8 cellular contexts compared by ENCODE assay signal in genomic region chr17:78724544-78724943, GRCh38. TPM values are rescaled to one million over a fixed set of nuclear protein-coding genes. Genes with fewer than 3 reads are reported as not detected.
DNase-seq lines count a peak whose midpoint lies in the region; ATAC-seq and TF ChIP-seq lines count a peak whose summit lies in the region.

No MANE protein-coding gene starts in this region.

- no peaks in the 10 kb centered on the region for H3K27me3 Mint-ChIP-seq in T-cell

- peaks cover 17% of the 10 kb centered on the region for H3K36me3 Mint-ChIP-seq in T-cell

- peak overlapping the region; percentile 62 to 80 (median 74) for H3K4me3 Mint-ChIP-seq in T-cell

- no peak overlapping the region for H3K9ac ChIP-seq in parathyroid adenoma

- H3K9me3 ChIP-seq in heart right ventricle (no peaks in the 10 kb centered on the region), parathyroid adenoma (ENCODE audit: control insufficient read depth, low read length) (no peaks in the 10 kb centered on the region)

- WGBS in heart right ventricle, 2 donors: 30 to 31% methylated on average over 5 of the region's 5 CpGs

- POLR2A ChIA-PET in T-cell (lab: Charles Lee): interaction anchor here in 1 of 2 donors (0.8 kb wide), 1 partner anchor 10 kb away, joined by 3 read pairs; no protein-coding TSS in a partner anchor

- no peak overlapping the region for H3K4me2 ChIP-seq in parathyroid adenoma (ENCODE audit: low read length)

- peaks cover 0 to 15% (median 0%) of the 10 kb centered on the region in 9 donors for H3K36me3 ChIP-seq in heart right ventricle
- no peaks in the 10 kb centered on the region for H3K36me3 ChIP-seq in parathyroid adenoma (ENCODE audit: control insufficient read depth, insufficient read depth, low read length)

- peaks cover 42% of the 10 kb centered on the region for H3K79me2 ChIP-seq in parathyroid adenoma

- DNase-seq in GM03348 (ENCODE audit: low spot score): peak; percentile 32
- peak in 1 of 34 experiments; percentile 5 for DNase-seq in T-cell
- peak in 1 of 2 donors; percentile 52 for DNase-seq in heart right ventricle
- DNase-seq in NCI-H146 treated with DMSO at 0.1 percent for 48 hours (lab: John Stamatoyannopoulos, UW; ENCODE audit: unreplicated experiment): no peak
- DNase-seq in H4 (ENCODE audit: low spot score): no peak
- no peak for DNase-seq in NCI-H146 (lab: John Stamatoyannopoulos, UW)

- H3K4me1 ChIP-seq in heart right ventricle: peaks cover 18 to 96% (median 71%) of the 10 kb centered on the region in 9 donors
- peaks cover 41% of the 10 kb centered on the region for H3K4me1 ChIP-seq in parathyroid adenoma

- H3K27ac ChIP-seq in heart right ventricle (peak overlapping the region in 5 of 10 donors; percentile 5 to 65 (median 49)), parathyroid adenoma (peak overlapping the region; percentile 88)

- intact Hi-C loops in heart right ventricle (cut with DNase I): loop anchor here in 1 of 10 donors (5.0 kb wide), 1 partner anchor 58 kb away; the partner anchor contains the start of gene CYTH1

- CTCF ChIA-PET in T-cell (lab: Charles Lee): interaction anchor here in 1 of 2 donors (2.0 kb wide), 1 partner anchor 9 kb away, joined by 7 read pairs; no protein-coding TSS in a partner anchor

- peaks cover 95 to 96% (median 95%) of the 10 kb centered on the region in 3 donors for H3K4me1 Mint-ChIP-seq in T-cell

- ATAC-seq in T-cell (replicated peaks in 1 of 4): no peak
- peak in 7 of 8 donors; percentile 26 to 78 (median 61) for ATAC-seq in heart right ventricle
- ATAC-seq in GM18511 (IDR thresholded peaks at IDR 0.05; ENCODE audit: unreplicated experiment): no peak

- H3K27me3 ChIP-seq in heart right ventricle: no peaks in the 10 kb centered on the region
- no peaks in the 10 kb centered on the region for H3K27me3 ChIP-seq in parathyroid adenoma (ENCODE audit: control insufficient read depth, insufficient read depth, low read length)

- peak overlapping the region; percentile 76 for H2AFZ ChIP-seq in parathyroid adenoma

- H3K27ac Mint-ChIP-seq in T-cell: peak overlapping the region; percentile 87 to 91

- no peaks in the 10 kb centered on the region for H3K9me3 Mint-ChIP-seq in T-cell

- TF ChIP-seq CTCF in heart right ventricle (IDR thresholded peaks at IDR 0.05): no peak
- TF ChIP-seq CTCF in parathyroid adenoma (IDR thresholded peaks at IDR 0.05): no peak

- H3K4me3 ChIP-seq in heart right ventricle (peak overlapping the region in 2 of 10 donors; percentile 6 to 7), parathyroid adenoma (ENCODE audit: low read depth, low read length) (no peak overlapping the region)

RNA-seq across cellular contexts. Expression of gene CYTH1, which starts 57.5 kb away (rescaled TPM):
- total RNA-seq in T-cell (100 to 1,000 TPM; 357 to 509 (median 372) TPM), heart right ventricle (10 to 100 TPM; 23.5 to 46.9 (median 34.8) TPM)
- polyA plus RNA-seq in heart right ventricle: 10 to 100 TPM; 22.3 to 31.5 TPM
- 8.0 and 9.7 TPM in 2 replicates for total RNA-seq in H4 (2014; rRNA removed; shearing (Covaris generic))

Comparison
In these comparisons a context has a peak if more than half of its experiments do, and no peak if none do; other contexts are left out.
1. ATAC-seq: peak in heart right ventricle (7 of 8); none in T-cell (0 of 4) and GM18511 (single experiment).
2. RNA of gene CYTH1, which starts 57.5 kb away (total RNA-seq): 357 to 509 TPM in T-cell; 23.5 to 46.9 TPM in heart right ventricle and 8.0 to 9.7 TPM in H4; every median in the first group is over 4 times any median in the second.